ENCODE assay signal across 14 cellular contexts in genomic region chr1:36203027-36203553, GRCh38. TPM values are rescaled to one million over a fixed set of nuclear protein-coding genes. Genes with fewer than 3 reads are reported as not detected.
DNase-seq lines count a peak whose midpoint lies in the region; ATAC-seq, FAIRE-seq and TF ChIP-seq lines count a peak whose summit lies in the region.
"Had no signal": no experiment of that assay in that cellular context is flagged by ENCODE, and none has a peak within 500 bp of the region (broad histone marks: within the 10 kb centered on the region; RNA-seq: fewer than 3 reads in every experiment).

No MANE protein-coding gene starts in this region.

- peaks cover 21% of the 10 kb centered on the region for H3K4me1 ChIP-seq in mammary epithelial cell (ENCODE audit: insufficient read depth, low read length)
- peaks cover 3% of the 10 kb centered on the region for H3K4me1 ChIP-seq in mesodermal cell (ENCODE audit: control insufficient read depth, insufficient read depth, low read length, poor library complexity, severe bottlenecking)
- H3K4me1 ChIP-seq in stomach smooth muscle (ENCODE audit: control insufficient read depth, insufficient read depth, low read length), result peaks cover 38% of the 10 kb centered on the region
- H3K4me1 ChIP-seq in A673 (ENCODE audit: insufficient read depth, low read length, poor library complexity, severe bottlenecking), result no peaks in the 10 kb centered on the region

- no peaks in the 10 kb centered on the region for H3K79me2 ChIP-seq in mammary epithelial cell (ENCODE audit: insufficient read depth, low read length)

- FAIRE-seq in urothelium cell line (lab: Jason Lieb, UNC), result no peak
- FAIRE-seq: TTC549 had no signal

- CTCF ChIA-PET in mammary epithelial cell (lab: Charles Lee; ENCODE audit: low non-redundant PET) (no interaction called here), A673 (lab: Charles Lee) (no interaction called here)

- H3K9me3 ChIP-seq in mammary epithelial cell (replicated peaks; ENCODE audit: insufficient read depth, low read length) (no peaks in the 10 kb centered on the region), mesodermal cell (ENCODE audit: control insufficient read depth, low read length) (no peaks in the 10 kb centered on the region), stomach smooth muscle (ENCODE audit: control insufficient read depth in 2 of 2, low read length in 2 of 2) (no peaks in the 10 kb centered on the region), A673 (ENCODE audit: low read depth, low read length, poor library complexity, severe bottlenecking) (no peaks in the 10 kb centered on the region), WERI-Rb-1 (ENCODE audit: severe bottlenecking) (no peaks in the 10 kb centered on the region)

- no peak overlapping the region for H3K4me2 ChIP-seq in mammary epithelial cell (ENCODE audit: insufficient read depth, low read depth, low read length)

- DNase-seq in HL-60 (ENCODE audit: low read depth in 1 of 2, low spot score in 1 of 2), result no peak
- DNase-seq in mammary epithelial cell, result no peak
- DNase-seq in A673 (ENCODE audit: low spot score), result no peak
- DNase-seq in urothelium cell line (ENCODE audit: low spot score), result no peak
- no peak for DNase-seq in natural killer cell treated with Interleukin-12 subunit alpha and Interleukin-12 subunit beta and Interleukin-15 and Interleukin-18, amount 100 ng/mL, for 72 hours (ENCODE audit: low spot score)
- no peak for DNase-seq in WERI-Rb-1
- DNase-seq: activated naive CD4-positive, alpha-beta T cell treated with anti-CD3 and anti-CD28 coated beads for 36 hours; CD4-positive, CD25-positive, alpha-beta regulatory T cell; naive B cell; NCI-H1417; NCI-H510A treated with DMSO at 0.1 percent for 48 hours had no signal

- peaks cover 0 to 7% of the 10 kb centered on the region in 2 donors for H3K27me3 Mint-ChIP-seq in natural killer cell treated with Interleukin-12 subunit alpha and Interleukin-12 subunit beta and Interleukin-15 and Interleukin-18, amount 100 ng/mL, for 72 hours

- H3K27ac ChIP-seq in HL-60 (replicated peaks) (peak overlapping the region; percentile 34), mammary epithelial cell (ENCODE audit: insufficient read depth, low read depth, low read length) (no peak overlapping the region), mesodermal cell (ENCODE audit: low read depth, low read length, severe bottlenecking) (peak overlapping the region; percentile 44), stomach smooth muscle (ENCODE audit: low read length) (peak overlapping the region; percentile 87), A673 (ENCODE audit: low read depth, low read length, poor library complexity, severe bottlenecking) (no peak overlapping the region), WERI-Rb-1 (no peak overlapping the region)

- H3K27me3 ChIP-seq in HL-60 (ENCODE audit: insufficient read depth, poor library complexity, severe bottlenecking) (no peaks in the 10 kb centered on the region), mammary epithelial cell (ENCODE audit: insufficient read depth, low read length) (no peaks in the 10 kb centered on the region), stomach smooth muscle (ENCODE audit: control insufficient read depth in 1 of 2, insufficient read depth in 2 of 2, low read length in 2 of 2) (no peaks in the 10 kb centered on the region), A673 (replicated peaks; ENCODE audit: insufficient read depth, low read depth, low read length, poor library complexity) (no peaks in the 10 kb centered on the region), WERI-Rb-1 (ENCODE audit: insufficient read depth, low read depth, severe bottlenecking) (no peaks in the 10 kb centered on the region)

- H3K4me3 ChIP-seq in HL-60 (replicated peaks; ENCODE audit: insufficient read depth, low read length) (no peak overlapping the region), mammary epithelial cell (replicated peaks in 1 of 3; ENCODE audit: insufficient read depth in 1 of 3, low read depth in 2 of 3, low read length in 3 of 3) (no peak overlapping the region), mesodermal cell (ENCODE audit: extremely low read depth, insufficient read depth, low read length, poor library complexity, severe bottlenecking) (no peak overlapping the region), stomach smooth muscle (ENCODE audit: low read length in 2 of 2) (no peak overlapping the region), A673 (ENCODE audit: low read depth, low read length, poor library complexity, severe bottlenecking) (no peak overlapping the region), WERI-Rb-1 (ENCODE audit: low read depth, low read length) (no peak overlapping the region)

- H3K9me3 Mint-ChIP-seq in natural killer cell treated with Interleukin-12 subunit alpha and Interleukin-12 subunit beta and Interleukin-15 and Interleukin-18, amount 100 ng/mL, for 72 hours, result no peaks in the 10 kb centered on the region
- H3K9me3 Mint-ChIP-seq: activated naive CD4-positive, alpha-beta T cell treated with anti-CD3 and anti-CD28 coated beads for 36 hours; CD4-positive, CD25-positive, alpha-beta regulatory T cell had no signal

- no peaks in the 10 kb centered on the region for H3K36me3 Mint-ChIP-seq in natural killer cell treated with Interleukin-12 subunit alpha and Interleukin-12 subunit beta and Interleukin-15 and Interleukin-18, amount 100 ng/mL, for 72 hours
- H3K36me3 Mint-ChIP-seq: CD4-positive, CD25-positive, alpha-beta regulatory T cell; naive B cell had no signal

- BruUV-seq in mammary epithelial cell (replicated peaks; lab: Mats Ljungman, UMichigan) (no TSS peak), A673 (replicated peaks; lab: Mats Ljungman, UMichigan) (no TSS peak)

- H4K20me1 ChIP-seq in mammary epithelial cell (ENCODE audit: insufficient read depth, low read length), result no peaks in the 10 kb centered on the region

- dilution Hi-C loops in mammary epithelial cell (cut with HindIII; ENCODE audit: low sequenced_read_pairs), result no loop called here

- H3K9ac ChIP-seq in mammary epithelial cell (ENCODE audit: insufficient read depth, low read length), result no peak overlapping the region
- no peak overlapping the region for H3K9ac ChIP-seq in stomach smooth muscle (ENCODE audit: low read length in 2 of 2)

- peak overlapping the region; percentile 80 for H2AFZ ChIP-seq in mammary epithelial cell (ENCODE audit: low read depth, low read length)

- no peak overlapping the region for H3K4me3 Mint-ChIP-seq in natural killer cell treated with Interleukin-12 subunit alpha and Interleukin-12 subunit beta and Interleukin-15 and Interleukin-18, amount 100 ng/mL, for 72 hours
- H3K4me3 Mint-ChIP-seq: activated naive CD4-positive, alpha-beta T cell treated with anti-CD3 and anti-CD28 coated beads for 36 hours; CD4-positive, CD25-positive, alpha-beta regulatory T cell; naive B cell had no signal

- intact Hi-C loops in mammary epithelial cell (cut with micrococcal nuclease) (no loop called here), A673 (cut with micrococcal nuclease; ENCODE audit: unreplicated experiment) (no loop called here)

- no peaks in the 10 kb centered on the region for H3K4me1 Mint-ChIP-seq in natural killer cell treated with Interleukin-12 subunit alpha and Interleukin-12 subunit beta and Interleukin-15 and Interleukin-18, amount 100 ng/mL, for 72 hours (ENCODE audit: low read depth in 2 of 2)
- H3K4me1 Mint-ChIP-seq: CD4-positive, CD25-positive, alpha-beta regulatory T cell had no signal

- TF ChIP-seq CTCF in HL-60 (IDR thresholded peaks at IDR 0.05; ENCODE audit: insufficient read depth, low read length) (no peak), mammary epithelial cell (conservative IDR thresholded peaks at IDR 0.05 in 1 of 2, IDR thresholded peaks at IDR 0.05 in 1 of 2; ENCODE audit: extremely low read depth in 1 of 2, insufficient read depth in 1 of 2, low read depth in 1 of 2, low read length in 2 of 2) (no peak), A673 (conservative IDR thresholded peaks at IDR 0.05; ENCODE audit: low read depth, low read length) (no peak), WERI-Rb-1 (IDR thresholded peaks at IDR 0.05; ENCODE audit: low read depth, low read length) (no peak)

- H3K27ac Mint-ChIP-seq in natural killer cell treated with Interleukin-12 subunit alpha and Interleukin-12 subunit beta and Interleukin-15 and Interleukin-18, amount 100 ng/mL, for 72 hours, result peak overlapping the region in 1 of 2 donors; percentile 35
- H3K27ac Mint-ChIP-seq: activated naive CD4-positive, alpha-beta T cell treated with anti-CD3 and anti-CD28 coated beads for 36 hours; CD4-positive, CD25-positive, alpha-beta regulatory T cell had no signal

- H3K36me3 ChIP-seq in mammary epithelial cell (ENCODE audit: insufficient read depth, low read length), result no peaks in the 10 kb centered on the region
- no peaks in the 10 kb centered on the region for H3K36me3 ChIP-seq in mesodermal cell (ENCODE audit: control insufficient read depth, insufficient read depth, low read length)
- no peaks in the 10 kb centered on the region for H3K36me3 ChIP-seq in stomach smooth muscle (ENCODE audit: control insufficient read depth in 2 of 2, insufficient read depth in 2 of 2, low read length in 2 of 2)
- H3K36me3 ChIP-seq in A673 (ENCODE audit: insufficient read depth, low read length, poor library complexity, severe bottlenecking), result no peaks in the 10 kb centered on the region
- H3K36me3 ChIP-seq in WERI-Rb-1, result no peaks in the 10 kb centered on the region

- in situ Hi-C loops in mammary epithelial cell (cut with MboI; ENCODE audit: low sequenced_read_pairs in 2 of 2), result no loop called here

- POLR2A ChIA-PET in A673 (lab: Charles Lee; ENCODE audit: low non-redundant PET), result no interaction called here

- WGBS in mammary epithelial cell (ENCODE audit: low coverage, missing lambda C conversion rate), result 100% methylated on average over 2 of the region's 3 CpGs
- 100% methylated on average over 3 of the region's 3 CpGs; no CpG with 5 or more reads in 1 of the 2 experiments for WGBS in mesodermal cell (ENCODE audit: insufficient coverage in 2 of 2), 2 experiments

- ATAC-seq in natural killer cell treated with Interleukin-12 subunit alpha and Interleukin-12 subunit beta and Interleukin-15 and Interleukin-18, amount 100 ng/mL, for 72 hours, result no peak

RNA-seq across cellular contexts. Expression of gene THRAP3, which starts 21.2 kb away (rescaled TPM):
- total RNA-seq in mammary epithelial cell (100 to 1,000 TPM; 106 to 128 TPM), A673 (2021) (133 and 143 TPM in 2 replicates)
- polyA plus RNA-seq in mammary epithelial cell, result 53.2 TPM
- 71.6 TPM for polyA minus RNA-seq in mammary epithelial cell
- polyA plus RNA-seq in mesodermal cell (2013, experiment 1 of 2), result 85.5 TPM
- polyA plus RNA-seq in mesodermal cell (2013, experiment 2 of 2), result 84.7 TPM
- total RNA-seq in natural killer cell treated with Interleukin-12 subunit alpha and Interleukin-12 subunit beta and Interleukin-15 and Interleukin-18, amount 100 ng/mL, for 72 hours, result 100 to 1,000 TPM; 118 to 131 TPM

RNA-seq across cellular contexts. Expression of gene MAP7D1, which starts 47.1 kb away (rescaled TPM):
- 100 to 1,000 TPM in 1 of 2 donors, 10 to 100 TPM in 1; 99.4 to 331 TPM for total RNA-seq in mammary epithelial cell
- polyA plus RNA-seq in mammary epithelial cell, result 129 TPM
- polyA minus RNA-seq in mammary epithelial cell, result 116 TPM
- 148 TPM for polyA plus RNA-seq in mesodermal cell (2013, experiment 1 of 2)
- polyA plus RNA-seq in mesodermal cell (2013, experiment 2 of 2), result 124 TPM
- 192 and 206 TPM in 2 replicates for total RNA-seq in A673 (2021)
- total RNA-seq in natural killer cell treated with Interleukin-12 subunit alpha and Interleukin-12 subunit beta and Interleukin-15 and Interleukin-18, amount 100 ng/mL, for 72 hours, result 100 to 1,000 TPM; 153 to 196 TPM

RNA-seq across cellular contexts. Expression of gene TRAPPC3, which starts 53.8 kb away (rescaled TPM):
- total RNA-seq in mammary epithelial cell (10 to 100 TPM; 73.2 to 96.5 TPM), A673 (2021) (86.5 and 86.6 TPM in 2 replicates)
- 107 TPM for polyA plus RNA-seq in mammary epithelial cell
- 41.7 TPM for polyA minus RNA-seq in mammary epithelial cell
- polyA plus RNA-seq in mesodermal cell (2013, experiment 1 of 2), result 61.7 TPM
- polyA plus RNA-seq in mesodermal cell (2013, experiment 2 of 2), result 55.2 TPM
- total RNA-seq in natural killer cell treated with Interleukin-12 subunit alpha and Interleukin-12 subunit beta and Interleukin-15 and Interleukin-18, amount 100 ng/mL, for 72 hours, result 10 to 100 TPM; 58.4 to 69.2 TPM

Comparison
In these comparisons a context has a peak if more than half of its experiments do, and no peak if none do; other contexts are left out.
1. H3K27ac ChIP-seq: peak in HL-60 (single experiment), mesodermal cell (single experiment) and stomach smooth muscle (single experiment); none in mammary epithelial cell (single experiment), A673 (single experiment) and WERI-Rb-1 (single experiment).